1 cellular context compared by ENCODE assay signal in genomic region chr16:65547799-65548446, GRCh38.
A peak's percentile ranks its signal among the peaks of the same experiment; 100 is the strongest.
TF ChIP-seq lines count a peak whose summit lies in the region.

No MANE protein-coding gene starts in this region.

TF ChIP-seq in SK-N-SH, 30 proteins besides CTCF, POLR2A, EP300 and RAD21 (continued from another document):
- TF ChIP-seq PBX3 (IDR thresholded peaks at IDR 0.05) (peak; percentile 43; the same call in 1 of the 2 replicates), FOXM1 (IDR thresholded peaks at IDR 0.05; ENCODE audit: low read depth) (peak; percentile 54; the same call in 1 of the 2 replicates), YY1 (IDR thresholded peaks at IDR 0.05; ENCODE audit: low read depth) (no peak), RXRA (IDR thresholded peaks at IDR 0.05; ENCODE audit: borderline replicate concordance, low read depth) (peak; percentile 42; the same call in 1 of the 2 replicates), SIN3A (IDR thresholded peaks at IDR 0.05; ENCODE audit: borderline replicate concordance, low read depth, low read length) (no peak), ELF1 (IDR thresholded peaks at IDR 0.05) (0 out of 2 replicates have a peak, but pooled peaks have one; percentile 12), CHD2 (IDR thresholded peaks at IDR 0.05; ENCODE audit: low read length, partially characterized antibody) (no peak), FOXJ3 (CRISPR knock-in tag; IDR thresholded peaks at IDR 0.05) (no peak), EZH2phosphoT487 (IDR thresholded peaks at IDR 0.05; ENCODE audit: borderline replicate concordance, low read depth) (no peak)
- TF ChIP-seq, protein P1, sequence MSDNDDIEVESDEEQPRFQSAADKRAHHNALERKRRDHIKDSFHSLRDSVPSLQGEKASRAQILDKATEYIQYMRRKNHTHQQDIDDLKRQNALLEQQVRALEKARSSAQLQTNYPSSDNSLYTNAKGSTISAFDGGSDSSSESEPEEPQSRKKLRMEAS (IDR thresholded peaks at IDR 0.05; ENCODE audit: low read depth) = no peak
- TF ChIP-seq, protein P2, sequence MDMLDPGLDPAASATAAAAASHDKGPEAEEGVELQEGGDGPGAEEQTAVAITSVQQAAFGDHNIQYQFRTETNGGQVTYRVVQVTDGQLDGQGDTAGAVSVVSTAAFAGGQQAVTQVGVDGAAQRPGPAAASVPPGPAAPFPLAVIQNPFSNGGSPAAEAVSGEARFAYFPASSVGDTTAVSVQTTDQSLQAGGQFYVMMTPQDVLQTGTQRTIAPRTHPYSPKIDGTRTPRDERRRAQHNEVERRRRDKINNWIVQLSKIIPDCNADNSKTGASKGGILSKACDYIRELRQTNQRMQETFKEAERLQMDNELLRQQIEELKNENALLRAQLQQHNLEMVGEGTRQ (IDR thresholded peaks at IDR 0.05; ENCODE audit: borderline replicate concordance, low read depth, low read length) = no peak
